ENCODE assay signal across 23 cellular contexts in the genomic region with DNA sequence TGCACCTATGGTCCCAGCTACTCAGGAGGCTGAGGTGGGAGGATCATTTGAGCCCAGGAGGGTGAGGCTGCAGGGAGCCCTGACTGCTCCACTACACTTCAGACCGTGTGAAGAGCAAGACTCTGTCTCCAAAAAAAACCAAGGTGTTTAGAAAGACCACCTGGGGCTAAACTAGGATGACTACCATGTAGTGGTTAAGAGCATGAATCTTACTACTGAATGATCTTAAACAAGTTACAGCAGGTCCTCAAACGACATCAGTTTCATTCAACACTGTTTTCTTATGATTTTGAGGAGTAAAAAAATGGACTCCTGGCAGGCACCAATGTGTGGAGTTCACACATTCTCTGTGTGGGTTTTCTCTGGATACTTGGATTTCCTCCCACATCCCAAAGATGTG.
"Had no signal": no experiment of that assay in that cellular context is flagged by ENCODE, and none has a peak within 500 bp of the region (broad histone marks: within the 10 kb centered on the region; RNA-seq: fewer than 3 reads in every experiment).

No MANE protein-coding gene starts in this region.

- H3K9me3 ChIP-seq: adrenal gland, body of pancreas, gastrocnemius medialis, right atrium auricular region, testis, transverse colon had no signal

- H3K27me3 ChIP-seq: adrenal gland, body of pancreas, gastrocnemius medialis, hepatocyte, right atrium auricular region, testis, transverse colon had no signal

- H3K4me3 ChIP-seq: adrenal gland, body of pancreas, coronary artery, gastrocnemius medialis, hepatocyte, right atrium auricular region, testis, transverse colon had no signal

- DNase-seq: activated CD4-positive, alpha-beta memory T cell treated with anti-CD3 and anti-CD28 coated beads for 36 hours; activated CD4-positive, alpha-beta T cell treated with anti-CD3 and anti-CD28 coated beads, Interleukin-2, amount 10 ng/mL, durations not matched to agents 24 days and 14 days; activated CD4-positive, CD25-positive, alpha-beta regulatory T cell treated with anti-CD3 and anti-CD28 coated beads, Interleukin-2, amount 50 U/mL, for 72 hours; activated CD8-positive, alpha-beta memory T cell treated with anti-CD3 and anti-CD28 coated beads, Interleukin-2, amount 50 U/mL, for 4 hours; activated effector memory CD4-positive, alpha-beta T cell treated with anti-CD3 and anti-CD28 coated beads, Interleukin-2, amount 50 U/mL, for 16 hours; activated naive CD4-positive, alpha-beta T cell treated with anti-CD3 and anti-CD28 coated beads for 36 hours; activated naive CD8-positive, alpha-beta T cell treated with anti-CD3 and anti-CD28 coated beads for 36 hours; activated T-cell treated with anti-CD3 and anti-CD28 coated beads, Interleukin-2, amount 50 U/mL, for 1 hour; adrenal gland; aorta; body of pancreas; gastrocnemius medialis; mesenchymal stem cell; naive thymus-derived CD8-positive, alpha-beta T cell; stimulated activated naive CD4-positive, alpha-beta T cell treated with Interleukin-2 at 50 U/mL for 16 hours; T-helper 9 cell; testis; transverse colon; WERI-Rb-1 had no signal

- H3K4me1 ChIP-seq: body of pancreas, right atrium auricular region, testis, transverse colon had no signal

- FAIRE-seq: TTC549 had no signal

- H3K27ac ChIP-seq: adrenal gland, body of pancreas, coronary artery, gastrocnemius medialis, hepatocyte, right atrium auricular region, testis, transverse colon, WERI-Rb-1 had no signal

- H3K36me3 ChIP-seq: adrenal gland, gastrocnemius medialis, right atrium auricular region, transverse colon had no signal

- ATAC-seq: body of pancreas; gastrocnemius medialis; naive thymus-derived CD8-positive, alpha-beta T cell had no signal
